ENCODE assay signal across 8 cellular contexts in the genomic region with DNA sequence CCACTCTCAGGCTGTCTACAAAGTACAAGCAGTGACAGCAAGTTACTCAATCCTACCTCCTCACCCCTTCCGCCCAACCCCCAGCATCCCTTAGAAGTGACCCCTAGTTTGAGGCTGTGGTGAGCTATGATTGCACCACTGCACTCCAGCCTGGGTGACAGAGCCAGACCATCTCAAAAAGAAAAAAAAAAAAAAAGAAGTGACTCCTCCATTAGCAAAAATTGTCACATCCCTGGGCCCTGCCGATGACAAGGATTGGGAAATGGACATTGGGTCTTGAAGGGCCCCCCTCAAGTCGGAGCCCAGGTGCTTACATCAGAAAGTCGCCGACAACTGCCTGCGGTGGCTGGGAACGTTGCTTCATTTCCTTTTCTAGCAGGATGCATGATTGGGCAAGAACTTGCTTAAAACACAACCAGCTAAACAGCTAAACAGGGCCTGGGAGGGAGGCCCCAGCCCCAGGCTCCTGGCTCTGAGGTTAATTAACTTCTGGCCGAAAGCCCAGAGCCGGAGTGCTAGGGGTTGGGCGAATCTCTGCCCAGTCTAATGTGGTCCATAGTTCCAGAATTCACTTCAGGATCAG. TPM values are rescaled to one million over a fixed set of nuclear protein-coding genes. Genes with fewer than 3 reads are reported as not detected.
DNase-seq lines count a peak whose midpoint lies in the region; ATAC-seq and TF ChIP-seq lines count a peak whose summit lies in the region.

No MANE protein-coding gene starts in this region.

- H3K4me3 ChIP-seq in SK-N-MC (peak overlapping the region; percentile 59), choroid plexus epithelial cell (ENCODE audit: low read depth, low read length) (peak overlapping the region; percentile 18), lung (no peak overlapping the region), testis (no peak overlapping the region)

- H3K4me1 ChIP-seq in lung (ENCODE audit: control insufficient read depth in 2 of 2, insufficient read depth in 2 of 2, low read length in 2 of 2) = peaks cover 0 to 10% of the 10 kb centered on the region in 2 donors
- H3K4me1 ChIP-seq in testis = peaks cover 7% of the 10 kb centered on the region

- no peaks in the 10 kb centered on the region for H3K9me3 ChIP-seq in SK-N-MC (ENCODE audit: low read depth, low read length)
- no peaks in the 10 kb centered on the region for H3K9me3 ChIP-seq in lung (ENCODE audit: control insufficient read depth in 2 of 2, insufficient read depth in 1 of 2, low read length in 1 of 2)
- no peaks in the 10 kb centered on the region for H3K9me3 ChIP-seq in testis

- H3K27me3 ChIP-seq in lung (ENCODE audit: control insufficient read depth, insufficient read depth) (no peaks in the 10 kb centered on the region), testis (no peaks in the 10 kb centered on the region)

- TF ChIP-seq CTCF in choroid plexus epithelial cell (conservative IDR thresholded peaks at IDR 0.05; ENCODE audit: low read depth, low read length) = no peak
- TF ChIP-seq CTCF in lung (IDR thresholded peaks at IDR 0.05; ENCODE audit: control extremely low read depth, extremely low read depth) = no peak
- TF ChIP-seq CTCF in testis (IDR thresholded peaks at IDR 0.05) = no peak

- ATAC-seq in lung (ENCODE audit: insufficient read depth, low FRiP score) = peak; percentile 86
- ATAC-seq in HG03520 (IDR thresholded peaks at IDR 0.05; ENCODE audit: unreplicated experiment) = no peak

- H3K27ac ChIP-seq in SK-N-MC = peak overlapping the region; percentile 90
- peak overlapping the region; percentile 37 to 85 for H3K27ac ChIP-seq in lung (ENCODE audit: low read depth in 1 of 2, low read length in 1 of 2)
- H3K27ac ChIP-seq in testis = peak overlapping the region in 1 of 2 donors; percentile 52

- in situ Hi-C loops in KBM-7 (cut with MboI; ENCODE audit: low pct_unique_long_range_greater_than_20kb, low sequenced_read_pairs) = no loop called here

- intact Hi-C loops in testis (cut with DNase I; ENCODE audit: low total_unique reads) = no loop called here

- H3K9ac ChIP-seq in SK-N-MC (ENCODE audit: insufficient read length) = peak overlapping the region; percentile 43

- H3K36me3 ChIP-seq in SK-N-MC (ENCODE audit: insufficient read depth, low read length) (no peaks in the 10 kb centered on the region), lung (ENCODE audit: control insufficient read depth in 2 of 2, insufficient read depth in 2 of 2, low read length in 2 of 2) (peaks cover 0 to 10% of the 10 kb centered on the region in 2 donors), testis (ENCODE audit: low read depth, missing control alignments) (no peaks in the 10 kb centered on the region)

- TF ChIP-seq POLR2A in testis (IDR thresholded peaks at IDR 0.05) = no peak

- WGBS in lung, 2 donors = 5 to 8% methylated on average over 10 of the region's 10 CpGs
- 40 to 49% methylated on average over 10 of the region's 10 CpGs for WGBS in testis, 2 donors

- DNase-seq in NK-92 treated with Interleukin-12 subunit alpha and Interleukin-12 subunit beta, amount 100 ng/mL, for 24 hours (lab: John Stamatoyannopoulos, UW) = peak; percentile 94
- DNase-seq in NK-92 (lab: John Stamatoyannopoulos, UW; ENCODE audit: unreplicated experiment) (no peak), KBM-7 (peak; percentile 96), SK-N-MC (ENCODE audit: low read depth, low spot score) (peak; percentile 83), choroid plexus epithelial cell (ENCODE audit: low read depth) (peak; percentile 97), lung (ENCODE audit: low spot score) (peak; percentile 87), testis (peak; percentile 59)

RNA-seq across cellular contexts. Expression of gene RAB3D, which starts 15.3 kb away (rescaled TPM):
- total RNA-seq in lung = 10 to 100 TPM; 28.0 to 73.2 TPM
- polyA plus RNA-seq in lung = 10 to 100 TPM; 16.0 to 18.6 TPM
- total RNA-seq in testis = 1 to 10 TPM; 6.7 to 9.8 TPM
- polyA plus RNA-seq in testis (ENCODE audit: insufficient read depth, low read depth, low replicate concordance) = 4.5 TPM

RNA-seq across cellular contexts. Expression of gene TMEM205, which starts 21.9 kb away (rescaled TPM):
- total RNA-seq in lung = 100 to 1,000 TPM; 101 to 125 TPM
- polyA plus RNA-seq in lung = 100 to 1,000 TPM; 129 to 166 TPM
- total RNA-seq in testis = 100 to 1,000 TPM; 174 to 213 TPM
- polyA plus RNA-seq in testis (ENCODE audit: insufficient read depth, low read depth, low replicate concordance) = 132 TPM

RNA-seq across cellular contexts. Expression of gene CCDC159, which starts 22.1 kb away (rescaled TPM):
- total RNA-seq in lung (10 to 100 TPM; 25.8 to 26.5 TPM), testis (10 to 100 TPM; 41.3 to 59.8 TPM)
- polyA plus RNA-seq in lung (10 to 100 TPM; 40.9 to 55.2 TPM), testis (ENCODE audit: insufficient read depth, low read depth, low replicate concordance) (99.0 TPM)

RNA-seq across cellular contexts. Expression of gene TSPAN16, which starts 28.2 kb away (rescaled TPM):
- total RNA-seq in lung = not detected
- not detected for polyA plus RNA-seq in lung
- 100 to 1,000 TPM in 1 of 2 donors, 10 to 100 TPM in 1; 42.5 to 137 TPM for total RNA-seq in testis
- 180 TPM for polyA plus RNA-seq in testis (ENCODE audit: insufficient read depth, low read depth, low replicate concordance)

RNA-seq across cellular contexts. Expression of gene PLPPR2, which starts 31.1 kb away (rescaled TPM):
- total RNA-seq in lung = 10 to 100 TPM in 1 of 2 donors, 1 to 10 TPM in 1; 9.1 to 33.2 TPM
- 10 to 100 TPM; 15.3 to 35.1 TPM for polyA plus RNA-seq in lung
- total RNA-seq in testis = 10 to 100 TPM; 27.1 to 28.9 TPM
- 20.3 TPM for polyA plus RNA-seq in testis (ENCODE audit: insufficient read depth, low read depth, low replicate concordance)

Comparison
In these comparisons a context has a peak if more than half of its experiments do, and no peak if none do; other contexts are left out.
1. H3K4me3 ChIP-seq: peak in SK-N-MC (single experiment) and choroid plexus epithelial cell (single experiment); none in lung (single experiment) and testis (0 of 2).